In genomic region chr5:55418994-55419991, GRCh38 we compare ENCODE assay signal across 14 cellular contexts.
DNase-seq lines count a peak whose midpoint lies in the region; ATAC-seq and TF ChIP-seq lines count a peak whose summit lies in the region.
"Had no signal": no experiment of that assay in that cellular context is flagged by ENCODE, and none has a peak within 500 bp of the region (broad histone marks: within the 10 kb centered on the region; RNA-seq: fewer than 3 reads in every experiment).

No MANE protein-coding gene starts in this region.

- no peak overlapping the region for H3K4me3 Mint-ChIP-seq in activated naive CD8-positive, alpha-beta T cell
- no peak overlapping the region for H3K4me3 Mint-ChIP-seq in activated naive CD8-positive, alpha-beta T cell treated with anti-CD3 and anti-CD28 coated beads for 36 hours

- peak overlapping the region; percentile 74 for H3K27ac Mint-ChIP-seq in activated naive CD8-positive, alpha-beta T cell
- no peak overlapping the region for H3K27ac Mint-ChIP-seq in activated naive CD8-positive, alpha-beta T cell treated with anti-CD3 and anti-CD28 coated beads for 36 hours

- H3K27ac ChIP-seq in VCaP (peak overlapping the region; percentile 38), suprapubic skin (peak overlapping the region; percentile 14), aorta (ENCODE audit: low read depth in 1 of 2, low read length in 2 of 2) (peak overlapping the region in 1 of 2 donors; percentile 59)
- H3K27ac ChIP-seq: HL-60, vagina had no signal

- H3K27me3 Mint-ChIP-seq in activated naive CD8-positive, alpha-beta T cell = no peaks in the 10 kb centered on the region
- H3K27me3 Mint-ChIP-seq in activated naive CD8-positive, alpha-beta T cell treated with anti-CD3 and anti-CD28 coated beads for 36 hours = no peaks in the 10 kb centered on the region

- H3K9me3 Mint-ChIP-seq in activated naive CD8-positive, alpha-beta T cell (ENCODE audit: low read depth) = no peaks in the 10 kb centered on the region
- H3K9me3 Mint-ChIP-seq in activated naive CD8-positive, alpha-beta T cell treated with anti-CD3 and anti-CD28 coated beads for 36 hours = no peaks in the 10 kb centered on the region

- no peak overlapping the region for H3K4me3 ChIP-seq in suprapubic skin
- H3K4me3 ChIP-seq in HAP-1 = no peak overlapping the region
- H3K4me3 ChIP-seq in aorta (ENCODE audit: low read length in 2 of 2) = no peak overlapping the region
- H3K4me3 ChIP-seq: vagina had no signal

- peaks cover 27% of the 10 kb centered on the region for H3K36me3 Mint-ChIP-seq in activated naive CD8-positive, alpha-beta T cell
- H3K36me3 Mint-ChIP-seq in activated naive CD8-positive, alpha-beta T cell treated with anti-CD3 and anti-CD28 coated beads for 36 hours = peaks cover 42% of the 10 kb centered on the region

- TF ChIP-seq POLR2A in suprapubic skin (IDR thresholded peaks at IDR 0.05) = no peak

- DNase-seq in activated naive CD8-positive, alpha-beta T cell treated with anti-CD3 and anti-CD28 coated beads for 36 hours = no peak
- DNase-seq in iris pigment epithelial cell (ENCODE audit: low read depth) = peak; percentile 79
- DNase-seq in suprapubic skin (ENCODE audit: low spot score in 2 of 2) = no peak
- DNase-seq in HAP-1 (ENCODE audit: low spot score in 2 of 2) = no peak
- no peak for DNase-seq in activated CD8-positive, alpha-beta memory T cell treated with anti-CD3 and anti-CD28 coated beads, Interleukin-2, amount 50 U/mL, for 48 hours
- DNase-seq in aorta = no peak
- DNase-seq: erythroblast, NCI-H1105, posterior cingulate gyrus, T-helper 1 cell had no signal

- H3K27me3 ChIP-seq in suprapubic skin (no peaks in the 10 kb centered on the region), HAP-1 (ENCODE audit: low read depth) (no peaks in the 10 kb centered on the region), aorta (ENCODE audit: control insufficient read depth in 1 of 2, insufficient read depth in 2 of 2, low read length in 1 of 2) (no peaks in the 10 kb centered on the region)
- H3K27me3 ChIP-seq: vagina had no signal

- no peak for TF ChIP-seq EP300 in suprapubic skin (IDR thresholded peaks at IDR 0.05)

- peaks cover 32% of the 10 kb centered on the region for H3K4me1 Mint-ChIP-seq in activated naive CD8-positive, alpha-beta T cell (ENCODE audit: low read depth)
- H3K4me1 Mint-ChIP-seq in activated naive CD8-positive, alpha-beta T cell treated with anti-CD3 and anti-CD28 coated beads for 36 hours = peaks cover 4% of the 10 kb centered on the region

- H3K9me3 ChIP-seq in suprapubic skin (no peaks in the 10 kb centered on the region), HAP-1 (no peaks in the 10 kb centered on the region), aorta (ENCODE audit: control insufficient read depth, low read length) (no peaks in the 10 kb centered on the region)
- H3K9me3 ChIP-seq: vagina had no signal

- intact Hi-C loops in aorta (cut with DNase I) = no loop called here

- in situ Hi-C loops in HAP-1 (cut with MboI; ENCODE audit: low sequenced_read_pairs) = no loop called here

- TF ChIP-seq CTCF in VCaP (conservative IDR thresholded peaks at IDR 0.05) (no peak), suprapubic skin (IDR thresholded peaks at IDR 0.05) (no peak)

- H3K4me1 ChIP-seq in suprapubic skin = peaks cover 31% of the 10 kb centered on the region
- peaks cover 9% of the 10 kb centered on the region for H3K4me1 ChIP-seq in HAP-1
- H3K4me1 ChIP-seq in aorta (ENCODE audit: control insufficient read depth in 1 of 2, insufficient read depth in 2 of 2, low read length in 2 of 2) = peaks cover 2 to 3% of the 10 kb centered on the region in 2 donors
- H3K4me1 ChIP-seq: vagina had no signal

- H3K36me3 ChIP-seq in suprapubic skin (peaks cover 51% of the 10 kb centered on the region), HAP-1 (replicated peaks) (peaks cover 50% of the 10 kb centered on the region), aorta (ENCODE audit: control insufficient read depth in 1 of 2, insufficient read depth in 2 of 2, low read length in 1 of 2) (peaks cover 3 to 6% of the 10 kb centered on the region in 2 donors)

- no peak for ATAC-seq in aorta (ENCODE audit: low FRiP score)
